In the genomic region with DNA sequence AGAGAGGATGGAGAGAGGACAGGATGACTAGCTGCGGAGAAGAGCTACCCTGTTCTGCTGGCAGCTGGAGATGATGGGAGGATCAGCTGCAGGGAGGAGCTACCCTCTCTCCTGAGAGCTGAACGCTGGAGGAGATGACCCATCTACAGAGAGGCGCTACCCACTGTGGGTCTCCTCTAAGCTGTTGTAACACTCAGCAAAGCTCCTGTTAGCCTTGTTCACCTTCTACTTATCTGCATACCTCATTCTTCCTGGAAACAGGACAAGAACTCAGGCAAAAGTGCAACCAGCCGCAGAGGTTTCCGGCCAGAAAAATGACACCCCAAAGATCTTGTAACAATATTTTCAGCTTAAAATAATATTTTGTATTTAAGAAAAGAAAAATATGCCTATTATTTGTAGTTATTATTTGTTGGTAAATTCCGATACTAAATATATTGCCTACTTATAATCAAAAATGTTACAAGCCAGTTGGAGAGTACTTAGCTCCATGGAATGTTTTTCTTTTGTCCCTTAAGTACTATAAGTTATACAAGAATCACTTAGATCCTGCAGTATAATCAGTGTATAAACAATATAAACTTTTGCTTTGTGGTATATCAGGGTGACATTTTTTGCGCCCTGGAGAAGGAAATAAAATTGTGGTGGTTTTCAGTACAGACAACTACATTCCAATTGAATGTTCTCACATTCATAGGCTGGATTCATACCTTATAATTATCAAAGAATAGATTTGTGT, we compare ENCODE assay signal across 34 cellular contexts.
"Had no signal": no experiment of that assay in that cellular context is flagged by ENCODE, and none has a peak within 500 bp of the region (broad histone marks: within the 10 kb centered on the region; RNA-seq: fewer than 3 reads in every experiment).

No MANE protein-coding gene starts in this region.

- FAIRE-seq: bronchial epithelial cell had no signal

- H3K36me3 ChIP-seq: ascending aorta, SJCRH30, WERI-Rb-1 had no signal

- H3K27ac ChIP-seq: ascending aorta, KMS-11, SJCRH30, SK-N-MC, WERI-Rb-1 had no signal

- H3K4me3 ChIP-seq: ascending aorta, SJCRH30, SK-N-MC had no signal

- H3K9ac ChIP-seq: KMS-11 had no signal

- H3K27me3 ChIP-seq: ascending aorta, SJCRH30 had no signal

- H3K4me2 ChIP-seq: KMS-11 had no signal

- H3K9me3 ChIP-seq: ascending aorta, SJCRH30 had no signal

- DNase-seq: activated CD4-positive, alpha-beta T cell treated with anti-CD3 and anti-CD28 coated beads, Interleukin-2, amount 10 ng/mL, durations not matched to agents 24 days and 14 days; activated CD4-positive, alpha-beta T cell treated with anti-CD3 and anti-CD28 coated beads, Interleukin-2, amount 50 U/mL, for 4 hours; activated CD8-positive, alpha-beta T cell treated with anti-CD3 and anti-CD28 coated beads for 36 hours; activated effector memory CD4-positive, alpha-beta T cell treated with anti-CD3 and anti-CD28 coated beads, Interleukin-2, amount 50 U/mL, for 16 hours; activated naive CD4-positive, alpha-beta T cell treated with Interleukin-2 at 50 U/mL for 16 hours; activated naive CD8-positive, alpha-beta T cell treated with anti-CD3 and anti-CD28 coated beads, Interleukin-2, amount 10 ng/mL, durations not matched to agents 7 days and 5 days; activated T-cell treated with anti-CD3 and anti-CD28 coated beads, Interleukin-2, amount 50 U/mL, for 1 hour; activated T-cell treated with anti-CD3 and anti-CD28 coated beads, Interleukin-2, amount 50 U/mL, for 72 hours; amygdala; caudate nucleus; cerebellar nuclear complex; MM.1S; MV-4-11; NCI-H1092; NCI-H1436 treated with DMSO at 0.1 percent for 48 hours; NCI-H1694 treated with DMSO at 0.1 percent for 48 hours; NCI-H2029; NCI-H2107; NCI-H2171 treated with DMSO at 0.1 percent for 48 hours; NCI-H2227 treated with DMSO at 0.1 percent for 48 hours; NCI-H446; NCI-H510A treated with DMSO at 0.1 percent for 48 hours; NCI-H526 treated with DMSO at 0.1 percent for 48 hours; NCI-H774; SHP77; SJCRH30; T1000; WERI-Rb-1 had no signal

- H3K4me1 ChIP-seq: ascending aorta had no signal

- ATAC-seq: activated CD8-positive, alpha-beta T cell treated with anti-CD3 and anti-CD28 coated beads for 36 hours; activated T-cell treated with anti-CD3 and anti-CD28 coated beads, Interleukin-2, amount 50 U/mL, for 72 hours; activated T-helper 17 cell treated with anti-CD3 and anti-CD28 coated beads, Interleukin-2, amount 50 U/mL, for 72 hours; Panc1 had no signal
